16 cellular contexts compared by ENCODE assay signal in genomic region chr12:88453323-88453722, GRCh38.
DNase-seq lines count a peak whose midpoint lies in the region; ATAC-seq and TF ChIP-seq lines count a peak whose summit lies in the region.
"Had no signal": no experiment of that assay in that cellular context is flagged by ENCODE, and none has a peak within 500 bp of the region (broad histone marks: within the 10 kb centered on the region; RNA-seq: fewer than 3 reads in every experiment).

No MANE protein-coding gene starts in this region.

- H3K36me3 Mint-ChIP-seq in activated CD4-positive, alpha-beta memory T cell treated with anti-CD3 and anti-CD28 coated beads for 36 hours: no peaks in the 10 kb centered on the region
- H3K36me3 Mint-ChIP-seq: CD14-positive monocyte had no signal

- H3K9me3 Mint-ChIP-seq in activated CD4-positive, alpha-beta memory T cell treated with anti-CD3 and anti-CD28 coated beads for 36 hours: no peaks in the 10 kb centered on the region

- intact Hi-C loops in activated CD4-positive, alpha-beta memory T cell treated with anti-CD3 and anti-CD28 coated beads for 36 hours (cut with micrococcal nuclease): no loop called here

- no peaks in the 10 kb centered on the region for H3K4me1 Mint-ChIP-seq in activated CD4-positive, alpha-beta memory T cell treated with anti-CD3 and anti-CD28 coated beads for 36 hours (ENCODE audit: low read depth)
- H3K4me1 Mint-ChIP-seq: CD14-positive monocyte had no signal

- no peak overlapping the region for H2AFZ ChIP-seq in fibroblast of lung (ENCODE audit: low read length)

- H3K4me3 Mint-ChIP-seq in activated CD4-positive, alpha-beta memory T cell treated with anti-CD3 and anti-CD28 coated beads for 36 hours: no peak overlapping the region
- H3K4me3 Mint-ChIP-seq: CD14-positive monocyte had no signal

- POLR2A ChIA-PET in activated CD4-positive, alpha-beta memory T cell treated with anti-CD3 and anti-CD28 coated beads for 36 hours (lab: Charles Lee): no interaction called here

- H4K20me1 ChIP-seq in fibroblast of lung (ENCODE audit: control insufficient read depth, extremely low read depth, insufficient read depth, low read length): no peaks in the 10 kb centered on the region

- H3K79me2 ChIP-seq in fibroblast of lung (ENCODE audit: control insufficient read depth, insufficient read depth, low read length): no peaks in the 10 kb centered on the region

- no peaks in the 10 kb centered on the region for H3K36me3 ChIP-seq in adipocyte (ENCODE audit: control insufficient read depth, insufficient read depth, low read length, severe bottlenecking)
- H3K36me3 ChIP-seq in fibroblast of lung (ENCODE audit: control insufficient read depth, insufficient read depth, low read length): no peaks in the 10 kb centered on the region

- no peak for TF ChIP-seq CTCF in fibroblast of lung (conservative IDR thresholded peaks at IDR 0.05 in 1 of 2, IDR thresholded peaks at IDR 0.05 in 1 of 2; ENCODE audit: low read depth in 1 of 2, low read length in 2 of 2)

- H3K4me1 ChIP-seq in adipocyte (ENCODE audit: control insufficient read depth, insufficient read depth, low read length) (no peaks in the 10 kb centered on the region), fibroblast of lung (ENCODE audit: control insufficient read depth, extremely low read depth, insufficient read depth, low read length) (no peaks in the 10 kb centered on the region)
- H3K4me1 ChIP-seq: Caco-2 had no signal

- H3K9ac ChIP-seq in adipocyte (ENCODE audit: low read length) (no peak overlapping the region), fibroblast of lung (ENCODE audit: insufficient read depth, low read length) (no peak overlapping the region)

- no peaks in the 10 kb centered on the region for H3K27me3 Mint-ChIP-seq in activated CD4-positive, alpha-beta memory T cell treated with anti-CD3 and anti-CD28 coated beads for 36 hours

- H3K4me3 ChIP-seq in adipocyte (ENCODE audit: low read length) (no peak overlapping the region), fibroblast of lung (replicated peaks in 1 of 4; ENCODE audit: control extremely low read depth in 1 of 4, insufficient read depth in 1 of 4, low read depth in 3 of 4, low read length in 4 of 4) (no peak overlapping the region), skeletal muscle cell (ENCODE audit: low read depth, low read length) (no peak overlapping the region)

- ATAC-seq in GM18517 (IDR thresholded peaks at IDR 0.05; ENCODE audit: unreplicated experiment) (no peak), GM21529 (IDR thresholded peaks at IDR 0.05; ENCODE audit: unreplicated experiment) (no peak), HG03520 (IDR thresholded peaks at IDR 0.05; ENCODE audit: unreplicated experiment) (no peak)
- ATAC-seq: Right ventricle myocardium inferior had no signal

- H3K9me3 ChIP-seq in adipocyte (ENCODE audit: control insufficient read depth, low read length) (no peaks in the 10 kb centered on the region), fibroblast of lung (ENCODE audit: control insufficient read depth, insufficient read depth, low read depth, low read length) (no peaks in the 10 kb centered on the region)
- H3K9me3 ChIP-seq: Caco-2 had no signal

- H3K27ac Mint-ChIP-seq in activated CD4-positive, alpha-beta memory T cell treated with anti-CD3 and anti-CD28 coated beads for 36 hours: no peak overlapping the region
- H3K27ac Mint-ChIP-seq: CD14-positive monocyte had no signal

- CTCF ChIA-PET in activated CD4-positive, alpha-beta memory T cell treated with anti-CD3 and anti-CD28 coated beads for 36 hours (lab: Charles Lee): no interaction called here

- H3K27ac ChIP-seq in fibroblast of lung (ENCODE audit: insufficient read depth, low read length): no peak overlapping the region

- H3K27me3 ChIP-seq in adipocyte (replicated peaks; ENCODE audit: control insufficient read depth, insufficient read depth, low read length) (no peaks in the 10 kb centered on the region), fibroblast of lung (ENCODE audit: control insufficient read depth, insufficient read depth, low read length) (no peaks in the 10 kb centered on the region)

- H3K4me2 ChIP-seq in fibroblast of lung (ENCODE audit: extremely low read depth, insufficient read depth, low read length): no peak overlapping the region

- peak; percentile 36 for DNase-seq in EL
- DNase-seq in adipocyte (ENCODE audit: low read depth): peak; percentile 63
- DNase-seq in fibroblast of lung (ENCODE audit: low read depth in 2 of 2): peak; percentile 46 to 52
- DNase-seq in skeletal muscle cell (ENCODE audit: low read depth): peak; percentile 14
- no peak for DNase-seq in activated CD4-positive, alpha-beta memory T cell treated with anti-CD3 and anti-CD28 coated beads for 36 hours
- DNase-seq: Caco-2, DMS53, KBM-7, NCI-H1092, NCI-H2107, NCI-H774 had no signal
